ENCODE assay signal across 14 cellular contexts in genomic region chr6:31057426-31058003, GRCh38. TPM values are rescaled to one million over a fixed set of nuclear protein-coding genes. Genes with fewer than 3 reads are reported as not detected.
DNase-seq lines count a peak whose midpoint lies in the region; ATAC-seq, FAIRE-seq and TF ChIP-seq lines count a peak whose summit lies in the region.
"Had no signal": no experiment of that assay in that cellular context is flagged by ENCODE, and none has a peak within 500 bp of the region (broad histone marks: within the 10 kb centered on the region; RNA-seq: fewer than 3 reads in every experiment).

No MANE protein-coding gene starts in this region.

- no peaks in the 10 kb centered on the region for H3K9me1 ChIP-seq in keratinocyte (ENCODE audit: control insufficient read depth, extremely low read depth, insufficient read depth, low read length)

- no peak overlapping the region for H3K4me3 ChIP-seq in keratinocyte (ENCODE audit: control insufficient read depth in 2 of 3, extremely low read depth in 1 of 3, insufficient read depth in 2 of 3, low read depth in 1 of 3, low read length in 3 of 3)

- peaks cover 0 to 8% (median 0%) of the 10 kb centered on the region in 5 experiments for H3K9me3 Mint-ChIP-seq in brain
- H3K9me3 Mint-ChIP-seq: activated naive CD8-positive, alpha-beta T cell treated with anti-CD3 and anti-CD28 coated beads, Interleukin-2, amount 10 ng/mL, durations not matched to agents 7 days and 5 days; effector memory CD8-positive, alpha-beta T cell had no signal

- TF ChIP-seq POLR2A in GM18505 (IDR thresholded peaks at IDR 0.05; ENCODE audit: borderline replicate concordance, extremely low read depth, insufficient read depth, insufficient read length): no peak

- H3K79me2 ChIP-seq in keratinocyte (ENCODE audit: control insufficient read depth, insufficient read depth, low read length): no peaks in the 10 kb centered on the region

- no peaks in the 10 kb centered on the region for H4K20me1 ChIP-seq in keratinocyte (ENCODE audit: control insufficient read depth, extremely low read depth, insufficient read depth, low read length)

- no peak overlapping the region for H2AFZ ChIP-seq in keratinocyte (ENCODE audit: control insufficient read depth, low read length)

- H3K4me2 ChIP-seq in keratinocyte (ENCODE audit: control insufficient read depth, extremely low read depth, insufficient read depth, low read depth, low read length): peak overlapping the region; percentile 53

- TF ChIP-seq CTCF in brain (conservative IDR thresholded peaks at IDR 0.05): no peak
- no peak for TF ChIP-seq CTCF in keratinocyte (optimal IDR thresholded peaks at IDR 0.05 in 1 of 3, IDR thresholded peaks at IDR 0.05 in 1 of 3, conservative IDR thresholded peaks at IDR 0.05 in 1 of 3; ENCODE audit: extremely low read depth in 1 of 3, insufficient read depth in 2 of 3, low read length in 3 of 3)

- no peaks in the 10 kb centered on the region for H3K36me3 Mint-ChIP-seq in brain
- H3K36me3 Mint-ChIP-seq: activated naive CD8-positive, alpha-beta T cell treated with anti-CD3 and anti-CD28 coated beads, Interleukin-2, amount 10 ng/mL, durations not matched to agents 7 days and 5 days had no signal

- peak; percentile 64 for FAIRE-seq in keratinocyte (lab: Jason Lieb, UNC)

- peaks cover 27% of the 10 kb centered on the region for H3K4me1 ChIP-seq in keratinocyte (ENCODE audit: control insufficient read depth, extremely low read depth, insufficient read depth, low read length)

- dilution Hi-C loops in keratinocyte (cut with MboI; ENCODE audit: extremely low pct_ligation_motif_present, low sequenced_read_pairs): loop anchor here (25.0 kb wide), 1 partner anchor 120 kb away; the partner anchor contains the start of genes MUCL3 and SFTA2

- H3K9ac ChIP-seq in keratinocyte (ENCODE audit: control insufficient read depth, extremely low read depth, insufficient read depth, low read length): peak overlapping the region; percentile 58

- H3K27me3 Mint-ChIP-seq in brain: peaks cover 5% of the 10 kb centered on the region

- ATAC-seq in GM18505 (IDR thresholded peaks at IDR 0.05; ENCODE audit: unreplicated experiment) (no peak), HG03457 (IDR thresholded peaks at IDR 0.05; ENCODE audit: unreplicated experiment) (no peak), GM21447 (IDR thresholded peaks at IDR 0.05; ENCODE audit: unreplicated experiment) (no peak), HG03565 (IDR thresholded peaks at IDR 0.05; ENCODE audit: unreplicated experiment) (no peak)

- H3K27ac ChIP-seq in keratinocyte (ENCODE audit: control insufficient read depth, insufficient read depth, low read length): peak overlapping the region; percentile 79
- H3K27ac ChIP-seq: 22Rv1 had no signal

- peak overlapping the region; percentile 51 to 79 (median 54) for H3K27ac Mint-ChIP-seq in brain
- H3K27ac Mint-ChIP-seq: activated naive CD8-positive, alpha-beta T cell treated with anti-CD3 and anti-CD28 coated beads, Interleukin-2, amount 10 ng/mL, durations not matched to agents 7 days and 5 days; effector memory CD8-positive, alpha-beta T cell had no signal

- H3K4me3 Mint-ChIP-seq in brain: peak overlapping the region in 1 of 5 experiments; percentile 50
- H3K4me3 Mint-ChIP-seq: activated naive CD8-positive, alpha-beta T cell treated with anti-CD3 and anti-CD28 coated beads, Interleukin-2, amount 10 ng/mL, durations not matched to agents 7 days and 5 days; effector memory CD8-positive, alpha-beta T cell; IgD-negative memory B cell had no signal

- DNase-seq in DMS 273 (lab: John Stamatoyannopoulos, UW; ENCODE audit: unreplicated experiment) (peak; percentile 40), DMS 273 treated with DMSO at 0.1 percent for 48 hours (lab: John Stamatoyannopoulos, UW) (no peak), keratinocyte (ENCODE audit: low read depth, low spot score) (no peak)
- DNase-seq: activated naive CD8-positive, alpha-beta T cell treated with anti-CD3 and anti-CD28 coated beads, Interleukin-2, amount 10 ng/mL, durations not matched to agents 7 days and 5 days; effector memory CD8-positive, alpha-beta T cell; right cardiac atrium; T-helper 9 cell had no signal

- H3K36me3 ChIP-seq in keratinocyte (ENCODE audit: control insufficient read depth in 2 of 2, extremely low read depth in 1 of 2, insufficient read depth in 2 of 2, low read length in 2 of 2): no peaks in the 10 kb centered on the region

- H3K4me1 Mint-ChIP-seq in brain: peaks cover 44% of the 10 kb centered on the region

- no peaks in the 10 kb centered on the region for H3K27me3 ChIP-seq in keratinocyte (ENCODE audit: control insufficient read depth, extremely low read depth, insufficient read depth, low read length)

- H3K9me3 ChIP-seq in keratinocyte (ENCODE audit: control insufficient read depth, low read depth, low read length): no peaks in the 10 kb centered on the region

RNA-seq across cellular contexts. Expression of gene MUC22, which starts 47.2 kb away (rescaled TPM):
- not detected for polyA plus RNA-seq in brain (ENCODE audit: insufficient read depth, low read depth, low replicate concordance)
- polyA plus RNA-seq in keratinocyte: not detected in 3 replicates
- not detected for polyA plus RNA-seq in keratinocyte (2011; ENCODE audit: low read depth)
- polyA plus RNA-seq in keratinocyte (2011; cell fraction: cytosol; rRNA removed): not detected in 2 replicates
- not detected in 2 replicates for polyA plus RNA-seq in keratinocyte (2011; cell fraction: nucleus; rRNA removed)
- not detected in 2 replicates for polyA plus RNA-seq in keratinocyte (2012; ENCODE audit: low replicate concordance)
- not detected in 3 replicates for polyA minus RNA-seq in keratinocyte
- polyA minus RNA-seq in keratinocyte (2011; cell fraction: cytosol; rRNA and poly(A)+ RNA removed): not detected
- polyA minus RNA-seq in keratinocyte (2011; cell fraction: nucleus; rRNA and poly(A)+ RNA removed): not detected in 2 replicates
- polyA plus RNA-seq: IgD-negative memory B cell had no signal

RNA-seq across cellular contexts. Expression of gene C6orf15, which starts 54.9 kb away (rescaled TPM):
- not detected for polyA plus RNA-seq in brain (ENCODE audit: insufficient read depth, low read depth, low replicate concordance)
- polyA plus RNA-seq in keratinocyte: 0.08 to 0.35 TPM (median 0.30 TPM) in 3 replicates
- 3.8 TPM for polyA plus RNA-seq in keratinocyte (2011; ENCODE audit: low read depth)
- polyA plus RNA-seq in keratinocyte (2011; cell fraction: cytosol; rRNA removed): 0.36 and 0.79 TPM in 2 replicates
- 1.1 and 1.9 TPM in 2 replicates for polyA plus RNA-seq in keratinocyte (2011; cell fraction: nucleus; rRNA removed)
- polyA plus RNA-seq in keratinocyte (2012; ENCODE audit: low replicate concordance): 0.39 and 17.1 TPM in 2 replicates
- polyA minus RNA-seq in keratinocyte: not detected in 3 replicates
- polyA minus RNA-seq in keratinocyte (2011; cell fraction: cytosol; rRNA and poly(A)+ RNA removed): not detected
- polyA minus RNA-seq in keratinocyte (2011; cell fraction: nucleus; rRNA and poly(A)+ RNA removed): 1.2 TPM in 1 of 2 replicates, not detected in the other
- polyA plus RNA-seq: IgD-negative memory B cell, right cardiac atrium had no signal

RNA-seq across cellular contexts. Expression of gene PSORS1C1, which starts 57.1 kb away (rescaled TPM):
- polyA plus RNA-seq in brain (ENCODE audit: insufficient read depth, low read depth, low replicate concordance) (not detected), keratinocyte (3.6 to 9.4 TPM (median 5.7 TPM) in 3 replicates)
- polyA plus RNA-seq in keratinocyte (2011; ENCODE audit: low read depth): 14.3 TPM
- 6.9 and 9.2 TPM in 2 replicates for polyA plus RNA-seq in keratinocyte (2011; cell fraction: cytosol; rRNA removed)
- 15.8 and 28.1 TPM in 2 replicates for polyA plus RNA-seq in keratinocyte (2011; cell fraction: nucleus; rRNA removed)
- polyA plus RNA-seq in keratinocyte (2012; ENCODE audit: low replicate concordance): 6.0 and 34.2 TPM in 2 replicates
- polyA minus RNA-seq in keratinocyte: 7.4 to 41.0 TPM (median 10.7 TPM) in 3 replicates
- not detected for polyA minus RNA-seq in keratinocyte (2011; cell fraction: cytosol; rRNA and poly(A)+ RNA removed)
- 6.0 and 6.8 TPM in 2 replicates for polyA minus RNA-seq in keratinocyte (2011; cell fraction: nucleus; rRNA and poly(A)+ RNA removed)
